In genomic region chr14:90698379-90698869, GRCh38 we compare ENCODE assay signal across 10 cellular contexts.
DNase-seq lines count a peak whose midpoint lies in the region; ATAC-seq and TF ChIP-seq lines count a peak whose summit lies in the region.
"Had no signal": no experiment of that assay in that cellular context is flagged by ENCODE, and none has a peak within 500 bp of the region (broad histone marks: within the 10 kb centered on the region; RNA-seq: fewer than 3 reads in every experiment).

No MANE protein-coding gene starts in this region.

- peak overlapping the region; percentile 55 for H3K27ac Mint-ChIP-seq in MCF 10A (ENCODE audit: low read depth, unreplicated experiment)
- peak overlapping the region; percentile 2 for H3K27ac Mint-ChIP-seq in dendritic cell treated with granulocyte-macrophage colony-stimulating factor and Interleukin-4, amounts not matched to agents 40 ng/mL and 50 ng/mL, for 4 days
- H3K27ac Mint-ChIP-seq: stimulated activated memory B cell treated with anti-CD40 and anti-IgM and Interleukin-4, amounts not matched to agents 10 μg/mL and 1 μg/mL and 100 μg/mL, for 72 hours had no signal

- no peak overlapping the region for H3K27ac ChIP-seq in mammary epithelial cell (ENCODE audit: insufficient read depth, low read depth, low read length)
- H3K27ac ChIP-seq in mesenchymal stem cell (ENCODE audit: low read length, poor library complexity, severe bottlenecking), result no peak overlapping the region
- H3K27ac ChIP-seq in aorta (ENCODE audit: low read depth in 1 of 2, low read length in 2 of 2), result peak overlapping the region; percentile 8 to 52

- no peak overlapping the region for H3K4ac ChIP-seq in mesenchymal stem cell (ENCODE audit: low read depth in 1 of 2, low read length in 2 of 2)

- H3K9me3 Mint-ChIP-seq in MCF 10A (ENCODE audit: unreplicated experiment), result no peaks in the 10 kb centered on the region
- no peaks in the 10 kb centered on the region for H3K9me3 Mint-ChIP-seq in dendritic cell treated with granulocyte-macrophage colony-stimulating factor and Interleukin-4, amounts not matched to agents 40 ng/mL and 50 ng/mL, for 4 days
- H3K9me3 Mint-ChIP-seq: stimulated activated memory B cell treated with anti-CD40 and anti-IgM and Interleukin-4, amounts not matched to agents 10 μg/mL and 1 μg/mL and 100 μg/mL, for 72 hours had no signal

- H4K8ac ChIP-seq in mesenchymal stem cell (ENCODE audit: low read length), result no peak overlapping the region

- H3K79me1 ChIP-seq in mesenchymal stem cell (replicated peaks; ENCODE audit: low read length, poor library complexity, severe bottlenecking), result peaks cover 6% of the 10 kb centered on the region

- H3K9ac ChIP-seq in mammary epithelial cell (ENCODE audit: insufficient read depth, low read length), result no peak overlapping the region
- H3K9ac ChIP-seq in mesenchymal stem cell (ENCODE audit: low read length), result peak overlapping the region; percentile 77

- H3K4me2 ChIP-seq in mammary epithelial cell (ENCODE audit: insufficient read depth, low read depth, low read length) (no peak overlapping the region), mesenchymal stem cell (ENCODE audit: low read length, poor library complexity, severe bottlenecking) (no peak overlapping the region)

- no peak overlapping the region for H2BK12ac ChIP-seq in mesenchymal stem cell (ENCODE audit: low read length in 2 of 2)

- no peak overlapping the region for H3K4me3 Mint-ChIP-seq in MCF 10A (ENCODE audit: unreplicated experiment)
- H3K4me3 Mint-ChIP-seq in dendritic cell treated with granulocyte-macrophage colony-stimulating factor and Interleukin-4, amounts not matched to agents 40 ng/mL and 50 ng/mL, for 4 days, result no peak overlapping the region
- H3K4me3 Mint-ChIP-seq: stimulated activated memory B cell treated with anti-CD40 and anti-IgM and Interleukin-4, amounts not matched to agents 10 μg/mL and 1 μg/mL and 100 μg/mL, for 72 hours had no signal

- H3K23ac ChIP-seq in mesenchymal stem cell (ENCODE audit: low read length in 2 of 2), result no peak overlapping the region

- H2AFZ ChIP-seq in mammary epithelial cell (ENCODE audit: low read depth, low read length), result no peak overlapping the region
- H2AFZ ChIP-seq in mesenchymal stem cell (ENCODE audit: low read depth, low read length), result no peak overlapping the region

- H4K20me1 ChIP-seq in mammary epithelial cell (ENCODE audit: insufficient read depth, low read length), result no peaks in the 10 kb centered on the region

- no peaks in the 10 kb centered on the region for H3K27me3 Mint-ChIP-seq in MCF 10A (ENCODE audit: insufficient read depth, unreplicated experiment)
- no peaks in the 10 kb centered on the region for H3K27me3 Mint-ChIP-seq in dendritic cell treated with granulocyte-macrophage colony-stimulating factor and Interleukin-4, amounts not matched to agents 40 ng/mL and 50 ng/mL, for 4 days

- no peak overlapping the region for H3K4me3 ChIP-seq in mammary epithelial cell (replicated peaks in 1 of 3; ENCODE audit: insufficient read depth in 1 of 3, low read depth in 2 of 3, low read length in 3 of 3)
- no peak overlapping the region for H3K4me3 ChIP-seq in mesenchymal stem cell (ENCODE audit: insufficient read depth in 1 of 2, low read depth in 1 of 2, low read length in 2 of 2)
- H3K4me3 ChIP-seq in aorta (ENCODE audit: low read length in 2 of 2), result no peak overlapping the region

- H3K4me1 Mint-ChIP-seq in MCF 10A (ENCODE audit: insufficient read depth, unreplicated experiment), result no peaks in the 10 kb centered on the region
- peaks cover 25% of the 10 kb centered on the region for H3K4me1 Mint-ChIP-seq in dendritic cell treated with granulocyte-macrophage colony-stimulating factor and Interleukin-4, amounts not matched to agents 40 ng/mL and 50 ng/mL, for 4 days (ENCODE audit: low read depth)

- H3K36me3 ChIP-seq in mammary epithelial cell (ENCODE audit: insufficient read depth, low read length), result no peaks in the 10 kb centered on the region
- H3K36me3 ChIP-seq in mesenchymal stem cell (ENCODE audit: control insufficient read depth in 1 of 2, insufficient read depth in 2 of 2, low read depth in 1 of 2, low read length in 2 of 2), result peaks cover 3 to 7% of the 10 kb centered on the region in 2 experiments
- H3K36me3 ChIP-seq in aorta (ENCODE audit: control insufficient read depth in 1 of 2, insufficient read depth in 2 of 2, low read length in 1 of 2), result no peaks in the 10 kb centered on the region

- no TSS peak for BruUV-seq in MCF 10A (replicated peaks; lab: Mats Ljungman, UMichigan)
- BruUV-seq in mammary epithelial cell (replicated peaks; lab: Mats Ljungman, UMichigan), result no TSS peak

- H3K36me3 Mint-ChIP-seq in MCF 10A (ENCODE audit: insufficient read depth, unreplicated experiment), result no peaks in the 10 kb centered on the region
- H3K36me3 Mint-ChIP-seq in dendritic cell treated with granulocyte-macrophage colony-stimulating factor and Interleukin-4, amounts not matched to agents 40 ng/mL and 50 ng/mL, for 4 days (ENCODE audit: low read depth), result no peaks in the 10 kb centered on the region
- H3K36me3 Mint-ChIP-seq: stimulated activated memory B cell treated with anti-CD40 and anti-IgM and Interleukin-4, amounts not matched to agents 10 μg/mL and 1 μg/mL and 100 μg/mL, for 72 hours had no signal

- dilution Hi-C loops in mammary epithelial cell (cut with HindIII; ENCODE audit: low sequenced_read_pairs), result no loop called here

- H3K4me1 ChIP-seq in mammary epithelial cell (ENCODE audit: insufficient read depth, low read length), result no peaks in the 10 kb centered on the region
- H3K4me1 ChIP-seq in mesenchymal stem cell (ENCODE audit: control insufficient read depth, insufficient read depth, low read depth, low read length), result no peaks in the 10 kb centered on the region
- H3K4me1 ChIP-seq in aorta (ENCODE audit: control insufficient read depth in 1 of 2, insufficient read depth in 2 of 2, low read length in 2 of 2), result no peaks in the 10 kb centered on the region

- no peak overlapping the region for H2BK5ac ChIP-seq in mesenchymal stem cell (ENCODE audit: low read depth, low read length, poor library complexity, severe bottlenecking)

- CTCF ChIA-PET in MCF 10A (lab: Yijun Ruan, JAX) (interaction anchor here (0.6 to 7.7 kb wide), 23 partner anchors 8 to 409 kb away, joined by 3 to 158 read pairs (median 5); no protein-coding TSS in a partner anchor), mammary epithelial cell (lab: Charles Lee; ENCODE audit: low non-redundant PET) (interaction anchor here (0.5 to 0.6 kb wide), 2 partner anchors 59 to 397 kb away, joined by 4 to 8 read pairs; no protein-coding TSS in a partner anchor)

- TF ChIP-seq CTCF in MCF 10A (IDR thresholded peaks at IDR 0.05; ENCODE audit: unreplicated experiment) (no peak), mammary epithelial cell (conservative IDR thresholded peaks at IDR 0.05 in 1 of 2, IDR thresholded peaks at IDR 0.05 in 1 of 2; ENCODE audit: extremely low read depth in 1 of 2, insufficient read depth in 1 of 2, low read depth in 1 of 2, low read length in 2 of 2) (no peak)

- in situ Hi-C loops in mammary epithelial cell (cut with MboI; ENCODE audit: low sequenced_read_pairs in 2 of 2), result loop anchor here in 1 of 2 donors (5.0 to 10.0 kb wide), 2 partner anchors 301 to 394 kb away; partner anchors contain the start of gene CALM1

- H3K9me3 ChIP-seq in mammary epithelial cell (replicated peaks; ENCODE audit: insufficient read depth, low read length) (no peaks in the 10 kb centered on the region), mesenchymal stem cell (ENCODE audit: control insufficient read depth, low read length) (no peaks in the 10 kb centered on the region), aorta (ENCODE audit: control insufficient read depth, low read length) (no peaks in the 10 kb centered on the region)

- intact Hi-C loops in MCF 10A (cut with micrococcal nuclease), result loop anchor here (5.0 kb wide), 1 partner anchor 204 kb away; no protein-coding TSS in a partner anchor
- intact Hi-C loops in mammary epithelial cell (cut with micrococcal nuclease), result loop anchor here (5.0 kb wide), 1 partner anchor 461 kb away; no protein-coding TSS in a partner anchor
- intact Hi-C loops in dendritic cell treated with granulocyte-macrophage colony-stimulating factor and Interleukin-4, amounts not matched to agents 40 ng/mL and 50 ng/mL, for 4 days (cut with micrococcal nuclease), result no loop called here
- intact Hi-C loops in aorta (cut with DNase I), result loop anchor here (5.0 to 10.0 kb wide), 5 partner anchors 59 to 396 kb away; no protein-coding TSS in a partner anchor

- DNase-seq in MCF 10A (ENCODE audit: unreplicated experiment), result no peak
- DNase-seq in mammary epithelial cell, result no peak
- DNase-seq in mesenchymal stem cell, result peak; percentile 64
- peak in 1 of 2 donors; percentile 79 for DNase-seq in aorta
- DNase-seq in HK-2 (ENCODE audit: unreplicated experiment), result no peak
- DNase-seq: activated CD8-positive, alpha-beta memory T cell treated with anti-CD3 and anti-CD28 coated beads for 24 hours had no signal

- no peaks in the 10 kb centered on the region for H3K79me2 ChIP-seq in mammary epithelial cell (ENCODE audit: insufficient read depth, low read length)

- H2BK15ac ChIP-seq in mesenchymal stem cell (ENCODE audit: low read depth, poor library complexity, severe bottlenecking), result no peak overlapping the region

- no peak overlapping the region for H4K91ac ChIP-seq in mesenchymal stem cell (ENCODE audit: low read length)

- no peak overlapping the region for H3K18ac ChIP-seq in mesenchymal stem cell (ENCODE audit: low read depth in 1 of 2, low read length in 2 of 2)

- H3K27me3 ChIP-seq in mammary epithelial cell (ENCODE audit: insufficient read depth, low read length) (no peaks in the 10 kb centered on the region), mesenchymal stem cell (ENCODE audit: control insufficient read depth in 1 of 2, insufficient read depth in 1 of 2, low read length in 2 of 2) (no peaks in the 10 kb centered on the region), aorta (ENCODE audit: control insufficient read depth in 1 of 2, insufficient read depth in 2 of 2, low read length in 1 of 2) (no peaks in the 10 kb centered on the region)

- no peak overlapping the region for H2AK5ac ChIP-seq in mesenchymal stem cell (ENCODE audit: low read length, severe bottlenecking)

- H2BK120ac ChIP-seq in mesenchymal stem cell (ENCODE audit: low read depth, low read length), result no peak overlapping the region

- POLR2A ChIA-PET in MCF 10A (lab: Yijun Ruan, JAX), result interaction anchor here (2.2 kb wide), 1 partner anchor 298 kb away, joined by 26 read pairs; no protein-coding TSS in a partner anchor

- peak; percentile 56 for ATAC-seq in aorta (ENCODE audit: low FRiP score)
- ATAC-seq in HG02970 (IDR thresholded peaks at IDR 0.05; ENCODE audit: low FRiP score, unreplicated experiment), result no peak
- ATAC-seq in GM18867 (IDR thresholded peaks at IDR 0.05; ENCODE audit: unreplicated experiment), result no peak

- WGBS in mammary epithelial cell (ENCODE audit: low coverage, missing lambda C conversion rate), result 92% methylated on average over 7 of the region's 7 CpGs
- 77% methylated on average over 7 of the region's 7 CpGs for WGBS in mesenchymal stem cell
- 11 to 13% methylated on average over 7 of the region's 7 CpGs for WGBS in aorta, 2 donors

- H3K14ac ChIP-seq in mesenchymal stem cell (ENCODE audit: low read length in 2 of 2), result no peak overlapping the region

Comparison
In these comparisons a context has a peak if more than half of its experiments do, and no peak if none do; other contexts are left out.
1. H3K27ac ChIP-seq: peak in aorta (2 of 2); none in mammary epithelial cell (single experiment) and mesenchymal stem cell (single experiment).